Comparison of ENCODE assay signal across 24 cellular contexts in the genomic region with DNA sequence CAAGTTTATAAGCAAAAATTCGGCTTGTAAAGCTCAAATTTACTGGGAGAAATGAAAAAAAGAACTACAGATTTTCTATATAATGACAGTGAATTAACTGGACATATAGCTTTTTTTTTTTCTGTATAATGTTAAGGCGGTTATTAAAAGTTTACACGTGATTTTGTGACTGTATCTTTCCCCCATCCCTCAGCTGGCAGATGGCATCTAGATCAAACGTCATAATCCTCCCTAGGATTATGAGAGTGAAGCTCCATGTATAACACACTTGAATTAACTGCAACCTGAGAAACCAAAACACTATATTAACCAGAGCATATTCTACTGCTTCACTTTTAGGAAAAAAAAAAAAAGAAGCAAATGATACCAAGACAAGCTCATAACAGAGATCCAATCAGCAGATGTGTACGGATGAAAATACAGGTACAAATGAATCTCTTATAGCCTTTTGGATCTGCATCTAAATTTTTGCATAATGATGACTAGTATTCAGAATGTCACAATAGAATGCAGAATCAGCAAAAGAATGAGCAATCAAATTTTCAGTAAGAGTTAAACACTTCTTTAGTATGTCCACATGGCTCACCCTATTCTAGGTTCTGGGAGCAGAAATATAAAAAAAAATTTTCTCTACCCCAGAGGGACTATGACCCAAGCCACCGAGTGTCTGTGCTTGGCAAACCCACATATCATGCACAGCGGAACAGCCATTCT. TPM values are rescaled to one million over a fixed set of nuclear protein-coding genes. Genes with fewer than 3 reads are reported as not detected.
"Had no signal": no experiment of that assay in that cellular context is flagged by ENCODE, and none has a peak within 500 bp of the region (broad histone marks: within the 10 kb centered on the region; RNA-seq: fewer than 3 reads in every experiment).

No MANE protein-coding gene starts in this region.

- H3K27ac ChIP-seq: coronary artery, gastrocnemius medialis, neural progenitor cell, ovary, right atrium auricular region, suprapubic skin, tibial nerve, upper lobe of right lung, vagina had no signal

- ATAC-seq: gastrocnemius medialis; left lobe of liver; mucosa of descending colon; natural killer cell treated with Interleukin-12 subunit alpha and Interleukin-12 subunit beta and Interleukin-15 and Interleukin-18, amount 100 ng/mL, for 72 hours; upper lobe of right lung had no signal

- H3K27me3 ChIP-seq: gastrocnemius medialis, neural progenitor cell, ovary, right atrium auricular region, tibial nerve, upper lobe of right lung, vagina had no signal

- H3K9ac ChIP-seq: neural progenitor cell had no signal

- DNase-seq: effector CD8-positive, alpha-beta T cell; gastrocnemius medialis; glutamatergic neuron; islet precursor cell; mammary epithelial cell; mucosa of descending colon; nucleus accumbens; ovary; small intestine; stimulated activated CD4-positive, alpha-beta T cell treated with anti-CD3 and anti-CD28 coated beads, Interleukin-2, amount 100 ng/mL, for 48 hours; stimulated activated naive CD4-positive, alpha-beta T cell treated with Interleukin-2 at 50 U/mL for 16 hours; upper lobe of right lung had no signal

- H2AFZ ChIP-seq: neural progenitor cell had no signal

- H3K9me3 ChIP-seq: suprapubic skin, upper lobe of right lung, vagina had no signal

- H3K36me3 ChIP-seq: gastrocnemius medialis, ovary, right atrium auricular region, suprapubic skin, tibial nerve, upper lobe of right lung, vagina had no signal

- H3K4me1 ChIP-seq: gastrocnemius medialis, right atrium auricular region, suprapubic skin, tibial nerve, upper lobe of right lung, vagina had no signal

- H3K4me2 ChIP-seq: neural progenitor cell had no signal

- H3K4me3 ChIP-seq: coronary artery, gastrocnemius medialis, mucosa of descending colon, neural progenitor cell, ovary, right atrium auricular region, suprapubic skin, tibial nerve, upper lobe of right lung, vagina had no signal

RNA-seq across cellular contexts. Expression of a gene that starts 12.4 kb away (rescaled TPM):
- total RNA-seq: fibroblast of lung; gastrocnemius medialis; left lobe of liver; mammary epithelial cell; mesenteric fat pad; myocyte; natural killer cell treated with Interleukin-12 subunit alpha and Interleukin-12 subunit beta and Interleukin-15 and Interleukin-18, amount 100 ng/mL, for 72 hours; suprapubic skin; upper lobe of right lung; vagina had no signal
- polyA plus RNA-seq: esophagus, fibroblast of lung, mammary epithelial cell had no signal
